In the genomic region with DNA sequence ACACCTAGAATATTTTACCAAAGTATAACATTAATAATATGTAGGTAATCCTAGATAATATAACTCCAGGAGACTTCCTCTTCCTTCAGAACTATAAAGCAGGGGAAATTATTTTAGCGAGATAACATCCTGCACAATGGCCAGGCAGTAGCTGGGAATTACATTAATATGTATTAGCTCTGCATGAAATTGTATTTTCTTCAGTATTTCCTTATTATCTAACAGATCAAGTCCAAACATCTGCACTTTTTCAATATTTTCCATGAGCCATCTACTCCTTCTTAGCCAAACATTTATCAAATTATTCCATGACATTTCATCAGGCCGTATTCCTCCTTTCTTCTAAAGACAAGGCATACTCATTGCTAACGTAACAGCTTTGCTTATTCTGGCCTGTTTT, we compare ENCODE assay signal across 7 cellular contexts.
"Had no signal": no experiment of that assay in that cellular context is flagged by ENCODE, and none has a peak within 500 bp of the region (broad histone marks: within the 10 kb centered on the region; RNA-seq: fewer than 3 reads in every experiment).

No MANE protein-coding gene starts in this region.

- H2AFZ ChIP-seq: GM23248 had no signal

- H3K4me3 ChIP-seq: GM23248, K562 had no signal

- DNase-seq: GM23248, GOT3, H9, HCEC 1CT, IMR-90, KG1 had no signal

- H3K9ac ChIP-seq: GM23248 had no signal

- ATAC-seq: K562 had no signal

- H3K27ac ChIP-seq: GM23248 had no signal
